In genomic region chr10:71078454-71079145, GRCh38 we compare ENCODE assay signal across 20 cellular contexts.
DNase-seq lines count a peak whose midpoint lies in the region; ATAC-seq and TF ChIP-seq lines count a peak whose summit lies in the region.
"Had no signal": no experiment of that assay in that cellular context is flagged by ENCODE, and none has a peak within 500 bp of the region (broad histone marks: within the 10 kb centered on the region; RNA-seq: fewer than 3 reads in every experiment).

No MANE protein-coding gene starts in this region.

- no peak overlapping the region for H3K4me2 ChIP-seq in smooth muscle cell

- no peak overlapping the region for H3K9ac ChIP-seq in smooth muscle cell (ENCODE audit: low read depth)

- WGBS in smooth muscle cell (ENCODE audit: low lambda C conversion rate) = 96% methylated on average over 14 of the region's 14 CpGs

- H4K20me1 ChIP-seq in smooth muscle cell (ENCODE audit: low read depth) = no peaks in the 10 kb centered on the region

- peak; percentile 9 for DNase-seq in left ventricle myocardium superior
- no peak for DNase-seq in left ventricle myocardium inferior
- DNase-seq in ecto neural progenitor cell (ENCODE audit: low spot score) = peak; percentile 29
- DNase-seq in posterior vena cava (ENCODE audit: low spot score) = peak; percentile 46
- DNase-seq in smooth muscle cell (lab: John Stamatoyannopoulos, UW; ENCODE audit: unreplicated experiment) = no peak
- no peak for DNase-seq in cortex of kidney (lab: John Stamatoyannopoulos, UW)
- DNase-seq: activated CD4-positive, alpha-beta T cell treated with anti-CD3 and anti-CD28 coated beads for 4 hours; activated naive CD8-positive, alpha-beta T cell treated with anti-CD3 and anti-CD28 coated beads, Interleukin-2, amount 50 U/mL, for 24 hours; CD4-positive, alpha-beta memory T cell; mesenchymal stem cell; NCI-H1436 treated with DMSO at 0.1 percent for 48 hours; NCI-H2171 treated with DMSO at 0.1 percent for 48 hours; OCI-M1; stimulated activated CD4-positive, alpha-beta T cell treated with anti-CD3 and anti-CD28 coated beads, Interleukin-12 subunit alpha, Interleukin-12 subunit beta, amount 100 ng/mL, for 4 hours; T1000; thyroid gland had no signal

- no peak overlapping the region for H2AFZ ChIP-seq in smooth muscle cell (ENCODE audit: low read depth)

- intact Hi-C loops in left ventricle myocardium superior (cut with micrococcal nuclease) (no loop called here), left ventricle myocardium inferior (cut with micrococcal nuclease) (no loop called here), posterior vena cava (cut with DNase I) (no loop called here)

- H3K79me2 ChIP-seq in smooth muscle cell (ENCODE audit: low read depth) = no peaks in the 10 kb centered on the region

- H3F3A ChIP-seq in smooth muscle cell (ENCODE audit: low read depth) = no peaks in the 10 kb centered on the region

- TF ChIP-seq CTCF in left ventricle myocardium inferior (IDR thresholded peaks at IDR 0.05; ENCODE audit: borderline replicate concordance) (no peak), smooth muscle cell (IDR thresholded peaks at IDR 0.05; ENCODE audit: borderline replicate concordance, insufficient read depth, poor library complexity, severe bottlenecking) (no peak)

- H3K4me1 ChIP-seq in left ventricle myocardium inferior (peaks cover 23% of the 10 kb centered on the region), smooth muscle cell (ENCODE audit: low read depth) (peaks cover 20% of the 10 kb centered on the region)
- H3K4me1 ChIP-seq: SJSA1, thyroid gland had no signal

- peaks cover 12% of the 10 kb centered on the region for H3K27me3 ChIP-seq in left ventricle myocardium inferior (ENCODE audit: low read depth)
- H3K27me3 ChIP-seq in smooth muscle cell (ENCODE audit: low read depth) = peaks cover 10% of the 10 kb centered on the region
- H3K27me3 ChIP-seq: thyroid gland had no signal

- H3K4me3 ChIP-seq in left ventricle myocardium inferior (no peak overlapping the region), smooth muscle cell (no peak overlapping the region)
- H3K4me3 ChIP-seq: SJSA1, thyroid gland had no signal

- ATAC-seq in left ventricle myocardium superior (no peak), HG03439 (IDR thresholded peaks at IDR 0.05; ENCODE audit: unreplicated experiment) (no peak), GM18498 (IDR thresholded peaks at IDR 0.05; ENCODE audit: unreplicated experiment) (no peak)
- ATAC-seq: activated naive CD8-positive, alpha-beta T cell treated with anti-CD3 and anti-CD28 coated beads, Interleukin-2, amount 50 U/mL, for 24 hours; naive thymus-derived CD8-positive, alpha-beta T cell had no signal

- H3K27ac ChIP-seq in left ventricle myocardium inferior (replicated peaks) = no peak overlapping the region
- H3K27ac ChIP-seq in smooth muscle cell (ENCODE audit: low read depth) = no peak overlapping the region
- H3K27ac ChIP-seq: SJSA1, thyroid gland had no signal

- no peaks in the 10 kb centered on the region for H3K36me3 ChIP-seq in left ventricle myocardium inferior
- H3K36me3 ChIP-seq in smooth muscle cell (ENCODE audit: low read depth) = no peaks in the 10 kb centered on the region
- H3K36me3 ChIP-seq: SJSA1, thyroid gland had no signal

- H3K9me3 ChIP-seq in left ventricle myocardium inferior (replicated peaks) (no peaks in the 10 kb centered on the region), smooth muscle cell (replicated peaks; ENCODE audit: low read depth) (no peaks in the 10 kb centered on the region)
- H3K9me3 ChIP-seq: SJSA1, thyroid gland had no signal

Comparison
In these comparisons a context has a peak if more than half of its experiments do, and no peak if none do; other contexts are left out.
1. DNase-seq: peak in left ventricle myocardium superior (single experiment), ecto neural progenitor cell (single experiment) and posterior vena cava (single experiment); none in left ventricle myocardium inferior (single experiment), smooth muscle cell (single experiment) and cortex of kidney (single experiment).